8 cellular contexts compared by ENCODE assay signal in genomic region chr13:31930901-31931522, GRCh38.
DNase-seq lines count a peak whose midpoint lies in the region; ATAC-seq, FAIRE-seq and TF ChIP-seq lines count a peak whose summit lies in the region.

No MANE protein-coding gene starts in this region.

- TF ChIP-seq CTCF in bronchial epithelial cell (IDR thresholded peaks at IDR 0.05; ENCODE audit: insufficient read depth, low read length, severe bottlenecking) (no peak), type B pancreatic cell (conservative IDR thresholded peaks at IDR 0.05) (no peak)

- no peak overlapping the region for H3K4me3 ChIP-seq in bronchial epithelial cell (ENCODE audit: low read depth, low read length)

- DNase-seq in bronchial epithelial cell (ENCODE audit: low read depth): peak; percentile 72
- DNase-seq in type B pancreatic cell (ENCODE audit: extremely low spot score, unreplicated experiment): no peak
- DNase-seq in foreskin melanocyte: no peak
- no peak for DNase-seq in HuH-7.5 (ENCODE audit: low spot score)
- no peak for DNase-seq in SIG-M5 treated with dmso at 0.1 percent for 504 hours (lab: John Stamatoyannopoulos, UW; ENCODE audit: unreplicated experiment)

- H3K9me3 Mint-ChIP-seq in type B pancreatic cell: no peaks in the 10 kb centered on the region

- no peaks in the 10 kb centered on the region for H3K27me3 Mint-ChIP-seq in type B pancreatic cell

- ATAC-seq in GM18502 (IDR thresholded peaks at IDR 0.05; ENCODE audit: poor library complexity, unreplicated experiment): peak; percentile 100
- peak; percentile 100 for ATAC-seq in GM21390 (IDR thresholded peaks at IDR 0.05; ENCODE audit: unreplicated experiment)
- peak; percentile 99 for ATAC-seq in HG03460 (IDR thresholded peaks at IDR 0.05; ENCODE audit: unreplicated experiment)

- H3K36me3 ChIP-seq in bronchial epithelial cell (ENCODE audit: control insufficient read depth, insufficient read depth, low read length): no peaks in the 10 kb centered on the region

- no peaks in the 10 kb centered on the region for H3K27me3 ChIP-seq in bronchial epithelial cell (ENCODE audit: control insufficient read depth, insufficient read depth, low read length)

- no peak for FAIRE-seq in bronchial epithelial cell (lab: Jason Lieb, UNC)

- peaks cover 8% of the 10 kb centered on the region for H3K4me1 Mint-ChIP-seq in type B pancreatic cell (ENCODE audit: unreplicated experiment)

- no peak overlapping the region for H3K4me3 Mint-ChIP-seq in type B pancreatic cell

- H3K27ac Mint-ChIP-seq in type B pancreatic cell: no peak overlapping the region

- no peaks in the 10 kb centered on the region for H3K36me3 Mint-ChIP-seq in type B pancreatic cell
